In genomic region chr19:9791073-9791367, GRCh38 we compare ENCODE assay signal across 9 cellular contexts. TPM values are rescaled to one million over a fixed set of nuclear protein-coding genes. Genes with fewer than 3 reads are reported as not detected.
A peak's percentile ranks its signal among the peaks of the same experiment; 100 is the strongest.
DNase-seq lines count a peak whose midpoint lies in the region; ATAC-seq, FAIRE-seq and TF ChIP-seq lines count a peak whose summit lies in the region.
"Not testable (repeated sequence)": the region's sequence is repeated elsewhere in the genome, so short reads cannot be mapped to it uniquely, and the experiment has no call there.
"Had no signal": no experiment of that assay in that cellular context is flagged by ENCODE, and none has a peak within 500 bp of the region (broad histone marks: within the 10 kb centered on the region; RNA-seq: fewer than 3 reads in every experiment).

No MANE protein-coding gene starts in this region.

- H3K36me3 ChIP-seq in OCI-LY1 (ENCODE audit: insufficient read depth, low read length); K562 (ENCODE audit: control insufficient read depth, insufficient read depth, low read length); fibroblast of lung (ENCODE audit: control insufficient read depth, insufficient read depth, low read length); mesenchymal stem cell (ENCODE audit: control insufficient read depth in 1 of 2, insufficient read depth in 2 of 2, low read depth in 1 of 2, low read length in 2 of 2); psoas muscle (ENCODE audit: insufficient read depth in 1 of 2, low read depth in 1 of 2); transverse colon: not testable (repeated sequence)

- not testable (repeated sequence) for H3K27ac ChIP-seq in OCI-LY1 (ENCODE audit: low read depth, low read length, poor library complexity, severe bottlenecking); fibroblast of lung (ENCODE audit: insufficient read depth, low read length); mesenchymal stem cell (ENCODE audit: low read length, poor library complexity, severe bottlenecking); psoas muscle
- H3K27ac ChIP-seq in K562 (ENCODE audit: extremely low read depth, low read depth, low read length) (peak overlapping the region; percentile 96), transverse colon (peak overlapping the region; percentile 82 to 94 (median 91))

- not testable (repeated sequence) for ATAC-seq in K562, psoas muscle

- not testable (repeated sequence) for H3K9ac ChIP-seq in OCI-LY1 (ENCODE audit: low read length); fibroblast of lung (ENCODE audit: insufficient read depth, low read length)
- peak overlapping the region; percentile 48 to 77; a peak in 2 of 4 replicates for H3K9ac ChIP-seq in K562 (ENCODE audit: insufficient read depth in 1 of 2, low read depth in 2 of 2, low read length in 2 of 2)
- peak overlapping the region; percentile 78 for H3K9ac ChIP-seq in mesenchymal stem cell (ENCODE audit: low read length)

- H3K79me1 ChIP-seq in mesenchymal stem cell (replicated peaks; ENCODE audit: low read length, poor library complexity, severe bottlenecking) = not testable (repeated sequence)

- peak; percentile 46 for DNase-seq in Caki2 (ENCODE audit: low read depth)
- not testable (repeated sequence) for DNase-seq in activated CD4-positive, alpha-beta T cell treated with anti-CD3 and anti-CD28 coated beads, Interleukin-2, amount 10 ng/mL, durations not matched to agents 7 days and 5 days; K562 (ENCODE audit: extremely low read depth in 1 of 4, low spot score in 3 of 4); fibroblast of lung (ENCODE audit: low read depth in 2 of 2); mesenchymal stem cell; psoas muscle; transverse colon

- peak overlapping the region; percentile 50 for H3K4me2 ChIP-seq in OCI-LY1 (ENCODE audit: low read length)
- H3K4me2 ChIP-seq in K562 (ENCODE audit: insufficient read depth, low read length) = peak overlapping the region; percentile 78
- H3K4me2 ChIP-seq in fibroblast of lung (ENCODE audit: extremely low read depth, insufficient read depth, low read length) = peak overlapping the region; percentile 66
- not testable (repeated sequence) for H3K4me2 ChIP-seq in mesenchymal stem cell (ENCODE audit: low read length, poor library complexity, severe bottlenecking)

- not testable (repeated sequence) for H3K14ac ChIP-seq in mesenchymal stem cell (ENCODE audit: low read length in 2 of 2)

- TF ChIP-seq EP300 in K562 (IDR thresholded peaks at IDR 0.05; ENCODE audit: low read length); transverse colon (IDR thresholded peaks at IDR 0.05; ENCODE audit: low read depth): not testable (repeated sequence)

- H2AK5ac ChIP-seq in mesenchymal stem cell (ENCODE audit: low read length, severe bottlenecking) = not testable (repeated sequence)

- 51% methylated on average over 6 of the region's 6 CpGs for WGBS in K562 (ENCODE audit: insufficient coverage, low coverage, missing lambda C conversion rate)
- WGBS in mesenchymal stem cell = 83% methylated on average over 6 of the region's 6 CpGs
- 72 to 83% (median 76%) methylated on average over 6 of the region's 6 CpGs for WGBS in psoas muscle, 3 donors
- 80 to 83% methylated on average over 1 to 6 of the region's 6 CpGs for WGBS in transverse colon (ENCODE audit: low coverage in 1 of 2), 2 donors

- not testable (repeated sequence) for H2BK120ac ChIP-seq in mesenchymal stem cell (ENCODE audit: low read depth, low read length)

- not testable (repeated sequence) for H3K9me3 ChIP-seq in OCI-LY1 (ENCODE audit: low read length); K562 (replicated peaks; ENCODE audit: control insufficient read depth, insufficient read depth, low read depth, low read length); fibroblast of lung (ENCODE audit: control insufficient read depth, insufficient read depth, low read depth, low read length); mesenchymal stem cell (ENCODE audit: control insufficient read depth, low read length); psoas muscle; transverse colon

- TF ChIP-seq RAD21 in K562 (CRISPR knock-in tag; conservative IDR thresholded peaks at IDR 0.05 in 1 of 2, IDR thresholded peaks at IDR 0.05 in 1 of 2) = not testable (repeated sequence)

- peaks cover 19% of the 10 kb centered on the region for H3K4me1 ChIP-seq in OCI-LY1 (ENCODE audit: insufficient read depth, low read length, severe bottlenecking)
- peaks cover 43 to 45% of the 10 kb centered on the region in 2 experiments for H3K4me1 ChIP-seq in K562 (replicated peaks in 1 of 2; ENCODE audit: control insufficient read depth in 2 of 2, insufficient read depth in 2 of 2, low read length in 2 of 2)
- not testable (repeated sequence) for H3K4me1 ChIP-seq in fibroblast of lung (ENCODE audit: control insufficient read depth, extremely low read depth, insufficient read depth, low read length); mesenchymal stem cell (ENCODE audit: control insufficient read depth, insufficient read depth, low read depth, low read length); psoas muscle
- peaks cover 0 to 28% (median 17%) of the 10 kb centered on the region in 4 donors for H3K4me1 ChIP-seq in transverse colon

- not testable (repeated sequence) for H3K23ac ChIP-seq in mesenchymal stem cell (ENCODE audit: low read length in 2 of 2)

- not testable (repeated sequence) for H2BK15ac ChIP-seq in mesenchymal stem cell (ENCODE audit: low read depth, poor library complexity, severe bottlenecking)

- FAIRE-seq in K562 (lab: Jason Lieb, UNC) = not testable (repeated sequence)

- H3K9me3 Mint-ChIP-seq in activated CD4-positive, alpha-beta T cell treated with anti-CD3 and anti-CD28 coated beads, Interleukin-2, amount 10 ng/mL, durations not matched to agents 7 days and 5 days = not testable (repeated sequence)

- H3K4me3 Mint-ChIP-seq in activated CD4-positive, alpha-beta T cell treated with anti-CD3 and anti-CD28 coated beads, Interleukin-2, amount 10 ng/mL, durations not matched to agents 7 days and 5 days = peak overlapping the region; percentile 86

- intact Hi-C loops in K562 (cut with micrococcal nuclease) = loop anchor here (2.0 to 5.0 kb wide), 3 partner anchors 204 to 584 kb away; no protein-coding TSS in a partner anchor
- intact Hi-C loops in psoas muscle (cut with DNase I) = loop anchor here (5.0 kb wide), 2 partner anchors 164 to 479 kb away; no protein-coding TSS in a partner anchor
- intact Hi-C loops in transverse colon (cut with DNase I; ENCODE audit: low total_unique reads) = loop anchor here (10.0 kb wide), 2 partner anchors 476 to 576 kb away; partner anchors contain the start of gene OR7D4

- not testable (repeated sequence) for H3F3A ChIP-seq in OCI-LY1 (ENCODE audit: insufficient read depth, low read length)

- H3K18ac ChIP-seq in mesenchymal stem cell (ENCODE audit: low read depth in 1 of 2, low read length in 2 of 2) = not testable (repeated sequence)

- H3K9me2 ChIP-seq in OCI-LY1 (ENCODE audit: low read depth, low read length) = not testable (repeated sequence)

- not testable (repeated sequence) for H2AFZ ChIP-seq in OCI-LY1 (ENCODE audit: low read length); fibroblast of lung (ENCODE audit: low read length); mesenchymal stem cell (ENCODE audit: low read depth, low read length)
- H2AFZ ChIP-seq in K562 (ENCODE audit: low read depth, low read length) = peak overlapping the region; percentile 82; the same call in 1 of the 2 replicates

- H3K79me2 ChIP-seq in OCI-LY1 (ENCODE audit: insufficient read depth, low read length); K562 (ENCODE audit: control insufficient read depth, insufficient read depth, low read length); fibroblast of lung (ENCODE audit: control insufficient read depth, insufficient read depth, low read length): not testable (repeated sequence)

- H2BK12ac ChIP-seq in mesenchymal stem cell (ENCODE audit: low read length in 2 of 2) = not testable (repeated sequence)

- CTCF ChIA-PET in activated CD4-positive, alpha-beta T cell treated with anti-CD3 and anti-CD28 coated beads, Interleukin-2, amount 10 ng/mL, durations not matched to agents 7 days and 5 days (lab: Charles Lee) = interaction anchor here (0.7 kb wide), 2 partner anchors 25 to 1682 kb away, joined by 3 to 4 read pairs; no protein-coding TSS in a partner anchor
- CTCF ChIA-PET in K562 (lab: Yijun Ruan, JAX; ENCODE audit: low intra/inter-chr PET ratio) = interaction anchor here (0.6 to 1.9 kb wide), 4 partner anchors 124 to 203 kb away, joined by 4 to 12 read pairs (median 4); no protein-coding TSS in a partner anchor

- peak overlapping the region; percentile 56 for H3K4me3 ChIP-seq in OCI-LY1 (ENCODE audit: low read depth, low read length, poor library complexity, severe bottlenecking)
- H3K4me3 ChIP-seq in K562 = not testable (repeated sequence)
- peak overlapping the region in 2 of 4 experiments; percentile 56 to 66 for H3K4me3 ChIP-seq in fibroblast of lung (replicated peaks in 1 of 4; ENCODE audit: control extremely low read depth in 1 of 4, insufficient read depth in 1 of 4, low read depth in 3 of 4, low read length in 4 of 4)
- H3K4me3 ChIP-seq in mesenchymal stem cell (ENCODE audit: insufficient read depth in 1 of 2, low read depth in 1 of 2, low read length in 2 of 2) = peak overlapping the region in 1 of 2 experiments; percentile 79
- peak overlapping the region; percentile 52 for H3K4me3 ChIP-seq in psoas muscle
- H3K4me3 ChIP-seq in transverse colon = peak overlapping the region in 2 of 4 donors; percentile 34 to 73

- not testable (repeated sequence) for H2BK5ac ChIP-seq in mesenchymal stem cell (ENCODE audit: low read depth, low read length, poor library complexity, severe bottlenecking)

- TF ChIP-seq CTCF in OCI-LY1 (IDR thresholded peaks at IDR 0.05; ENCODE audit: low read length); K562 (IDR thresholded peaks at IDR 0.05 in 2 of 3, conservative IDR thresholded peaks at IDR 0.05 in 1 of 3; ENCODE audit: insufficient read depth in 2 of 3, low read depth in 1 of 3, low read length in 3 of 3); fibroblast of lung (conservative IDR thresholded peaks at IDR 0.05 in 1 of 2, IDR thresholded peaks at IDR 0.05 in 1 of 2; ENCODE audit: low read depth in 1 of 2, low read length in 2 of 2); psoas muscle (IDR thresholded peaks at IDR 0.05); transverse colon (IDR thresholded peaks at IDR 0.05): not testable (repeated sequence)

- POLR2A ChIA-PET in activated CD4-positive, alpha-beta T cell treated with anti-CD3 and anti-CD28 coated beads, Interleukin-2, amount 10 ng/mL, durations not matched to agents 7 days and 5 days (lab: Charles Lee); K562 (lab: Yijun Ruan, JAX): not testable (repeated sequence)

- not testable (repeated sequence) for H4K8ac ChIP-seq in mesenchymal stem cell (ENCODE audit: low read length)

- H3K4me1 Mint-ChIP-seq in activated CD4-positive, alpha-beta T cell treated with anti-CD3 and anti-CD28 coated beads, Interleukin-2, amount 10 ng/mL, durations not matched to agents 7 days and 5 days = peaks cover 27% of the 10 kb centered on the region

- H3K4ac ChIP-seq in mesenchymal stem cell (ENCODE audit: low read depth in 1 of 2, low read length in 2 of 2) = not testable (repeated sequence)

- in situ Hi-C loops in Caki2 (cut with HindIII; ENCODE audit: low pct_unique_long_range_greater_than_20kb, low sequenced_read_pairs) = not testable (repeated sequence)
- in situ Hi-C loops in K562 (cut with MboI) (loop anchor here (5.0 to 10.0 kb wide), 2 partner anchors 164 to 656 kb away; no protein-coding TSS in a partner anchor), transverse colon (cut with MboI; ENCODE audit: low pct_ligation_motif_present in 1 of 4, low pct_unique_long_range_greater_than_20kb in 1 of 4, low sequenced_read_pairs in 3 of 4) (loop anchor here (5.0 to 25.0 kb wide), 5 partner anchors 166 to 654 kb away; partner anchors contain the start of genes ZNF559 (in 3 of the 4), ZNF561 (in 3 of the 4), ZNF699 (in 3 of the 4) and OR7G3 (in 2 of the 4))

- H3K36me3 Mint-ChIP-seq in activated CD4-positive, alpha-beta T cell treated with anti-CD3 and anti-CD28 coated beads, Interleukin-2, amount 10 ng/mL, durations not matched to agents 7 days and 5 days (ENCODE audit: low read depth) = not testable (repeated sequence)

- not testable (repeated sequence) for H3K27me3 ChIP-seq in OCI-LY1 (ENCODE audit: insufficient read depth, low read length); K562 (ENCODE audit: control insufficient read depth in 2 of 2, insufficient read depth in 2 of 2, low read length in 2 of 2); fibroblast of lung (ENCODE audit: control insufficient read depth, insufficient read depth, low read length); mesenchymal stem cell (ENCODE audit: control insufficient read depth in 1 of 2, insufficient read depth in 1 of 2, low read length in 2 of 2); transverse colon
- peaks cover 0 to 33% (median 2%) of the 10 kb centered on the region in 3 donors for H3K27me3 ChIP-seq in psoas muscle (ENCODE audit: insufficient read depth in 3 of 3, low read length in 2 of 3)

- not testable (repeated sequence) for H4K91ac ChIP-seq in mesenchymal stem cell (ENCODE audit: low read length)

- not testable (repeated sequence) for H3K9me1 ChIP-seq in K562 (ENCODE audit: control insufficient read depth, insufficient read depth, low read length)

- peak overlapping the region; percentile 97 for H3K27ac Mint-ChIP-seq in activated CD4-positive, alpha-beta T cell treated with anti-CD3 and anti-CD28 coated beads, Interleukin-2, amount 10 ng/mL, durations not matched to agents 7 days and 5 days

- H3K27me3 Mint-ChIP-seq in activated CD4-positive, alpha-beta T cell treated with anti-CD3 and anti-CD28 coated beads, Interleukin-2, amount 10 ng/mL, durations not matched to agents 7 days and 5 days = not testable (repeated sequence)

- TF ChIP-seq POLR2A in K562 (conservative IDR thresholded peaks at IDR 0.05); transverse colon (IDR thresholded peaks at IDR 0.05): not testable (repeated sequence)

- not testable (repeated sequence) for H4K20me1 ChIP-seq in OCI-LY1 (ENCODE audit: insufficient read depth, low read length); K562 (replicated peaks; ENCODE audit: control insufficient read depth, insufficient read depth, low read length); fibroblast of lung (ENCODE audit: control insufficient read depth, extremely low read depth, insufficient read depth, low read length)

- not testable (repeated sequence) for BruUV-seq in K562 (replicated peaks; lab: Mats Ljungman, UMichigan)

RNA-seq across cellular contexts. Expression of gene ZNF846, which starts 22.5 kb away (rescaled TPM):
- 3.8 and 33.3 TPM in 2 replicates for total RNA-seq in Caki2 (2014; rRNA removed; shearing (Covaris generic); ENCODE audit: low replicate concordance)
- 1 to 10 TPM; 6.9 to 8.2 TPM for total RNA-seq in activated CD4-positive, alpha-beta T cell treated with anti-CD3 and anti-CD28 coated beads, Interleukin-2, amount 10 ng/mL, durations not matched to agents 7 days and 5 days
- 16.6 and 37.0 TPM in 2 replicates for total RNA-seq in K562 (2011; cell fraction: chromatin; rRNA removed; ENCODE audit: low replicate concordance)
- total RNA-seq in K562 (2011; cell fraction: nucleolus; rRNA removed) = 12.7 and 14.3 TPM in 2 replicates
- total RNA-seq in K562 (2011; cell fraction: nucleoplasm; rRNA removed) = 18.8 and 24.1 TPM in 2 replicates
- total RNA-seq in K562 (2014; rRNA removed) = 4.5 and 5.2 TPM in 2 replicates
- 8.5 and 8.6 TPM in 2 replicates for total RNA-seq in K562 (2014; rRNA removed; fragmentation: Illumina TruSeq; extraction: Trizol)
- total RNA-seq in K562 (2015; rRNA removed; fragmentation: Illumina TruSeq; extraction: Trizol) = 6.8 and 8.7 TPM in 2 replicates
- total RNA-seq in K562 (2021) = 5.1 and 7.8 TPM in 2 replicates
- 6.0 and 8.5 TPM in 2 replicates for polyA plus RNA-seq in K562 (2011; rRNA removed)
- 3.3 and 4.8 TPM in 2 replicates for polyA plus RNA-seq in K562 (2011; cell fraction: cytosol; rRNA removed)
- 8.7 and 13.1 TPM in 2 replicates for polyA plus RNA-seq in K562 (2011; cell fraction: nucleus; rRNA removed)
- 7.9 and 10.4 TPM in 2 replicates for polyA plus RNA-seq in K562 (2012)
- 6.2 and 6.8 TPM in 2 replicates for polyA plus RNA-seq in K562 (2014; fragmentation: Illumina TruSeq; extraction: Trizol)
- 1 to 10 TPM; 4.1 to 4.5 TPM for polyA plus RNA-seq in K562 (2014; fragmentation: Nextera tagmentation; extraction: Ambion mirVana)
- polyA plus RNA-seq in K562 (2014; rRNA removed) = 8.6 and 11.1 TPM in 2 replicates
- polyA minus RNA-seq in K562 (2011; rRNA and poly(A)+ RNA removed) = 9.9 and 11.9 TPM in 2 replicates
- polyA minus RNA-seq in K562 (2011; cell fraction: cytosol; rRNA and poly(A)+ RNA removed) = 2.0 and 4.5 TPM in 2 replicates
- 9.2 and 10.4 TPM in 2 replicates for polyA minus RNA-seq in K562 (2011; cell fraction: nucleus; rRNA and poly(A)+ RNA removed)
- 11.8 and 20.8 TPM in 2 replicates for total RNA-seq in fibroblast of lung
- polyA plus RNA-seq in fibroblast of lung = 6.2 and 7.4 TPM in 2 replicates
- 4.8 and 5.6 TPM in 2 replicates for polyA plus RNA-seq in fibroblast of lung (2012)
- polyA minus RNA-seq in fibroblast of lung (ENCODE audit: low replicate concordance) = 1.7 and 5.7 TPM in 2 replicates
- polyA plus RNA-seq in mesenchymal stem cell (2013, experiment 1 of 2) = 9.8 TPM
- polyA plus RNA-seq in mesenchymal stem cell (2013, experiment 2 of 2) = 11.5 TPM
- total RNA-seq in psoas muscle = 1 to 10 TPM; 2.1 to 6.8 (median 4.2) TPM
- 1 to 10 TPM; 1.7 to 6.5 (median 2.5) TPM for polyA plus RNA-seq in psoas muscle
- 10 to 100 TPM in 3 of 4 donors, 1 to 10 TPM in 1; 10.0 to 18.1 (median 14.2) TPM for total RNA-seq in transverse colon
- total RNA-seq: HT1080 had no signal

RNA-seq across cellular contexts. Expression of gene FBXL12, which starts 27.9 kb away (rescaled TPM):
- 8.3 and 15.5 TPM in 2 replicates for total RNA-seq in Caki2 (2014; rRNA removed; shearing (Covaris generic); ENCODE audit: low replicate concordance)
- 10 to 100 TPM; 20.9 to 25.6 TPM for total RNA-seq in activated CD4-positive, alpha-beta T cell treated with anti-CD3 and anti-CD28 coated beads, Interleukin-2, amount 10 ng/mL, durations not matched to agents 7 days and 5 days
- total RNA-seq in K562 (2011; cell fraction: chromatin; rRNA removed; ENCODE audit: low replicate concordance) = 51.6 and 99.0 TPM in 2 replicates
- 82.6 and 111 TPM in 2 replicates for total RNA-seq in K562 (2011; cell fraction: nucleolus; rRNA removed)
- 71.9 and 76.0 TPM in 2 replicates for total RNA-seq in K562 (2011; cell fraction: nucleoplasm; rRNA removed)
- 28.4 and 36.6 TPM in 2 replicates for total RNA-seq in K562 (2014; rRNA removed)
- 11.8 and 12.8 TPM in 2 replicates for total RNA-seq in K562 (2014; rRNA removed; fragmentation: Illumina TruSeq; extraction: Trizol)
- total RNA-seq in K562 (2015; rRNA removed; fragmentation: Illumina TruSeq; extraction: Trizol) = 20.0 and 20.1 TPM in 2 replicates
- total RNA-seq in K562 (2021) = 37.1 and 37.7 TPM in 2 replicates
- 27.1 and 34.2 TPM in 2 replicates for polyA plus RNA-seq in K562 (2011; rRNA removed)
- polyA plus RNA-seq in K562 (2011; cell fraction: cytosol; rRNA removed) = 35.0 and 92.1 TPM in 2 replicates
- 50.1 and 90.2 TPM in 2 replicates for polyA plus RNA-seq in K562 (2011; cell fraction: nucleus; rRNA removed)
- 28.2 and 35.5 TPM in 2 replicates for polyA plus RNA-seq in K562 (2012)
- 26.5 and 37.4 TPM in 2 replicates for polyA plus RNA-seq in K562 (2014; fragmentation: Illumina TruSeq; extraction: Trizol)
- 1 to 10 TPM; 2.7 to 3.9 TPM for polyA plus RNA-seq in K562 (2014; fragmentation: Nextera tagmentation; extraction: Ambion mirVana)
- 39.8 and 40.5 TPM in 2 replicates for polyA plus RNA-seq in K562 (2014; rRNA removed)
- 9.5 and 11.8 TPM in 2 replicates for polyA minus RNA-seq in K562 (2011; rRNA and poly(A)+ RNA removed)
- 18.6 and 19.3 TPM in 2 replicates for polyA minus RNA-seq in K562 (2011; cell fraction: cytosol; rRNA and poly(A)+ RNA removed)
- polyA minus RNA-seq in K562 (2011; cell fraction: nucleus; rRNA and poly(A)+ RNA removed) = 32.0 and 33.4 TPM in 2 replicates
- 13.9 and 23.1 TPM in 2 replicates for total RNA-seq in fibroblast of lung
- 20.3 and 20.7 TPM in 2 replicates for polyA plus RNA-seq in fibroblast of lung
- polyA plus RNA-seq in fibroblast of lung (2012) = 22.1 and 23.2 TPM in 2 replicates
- polyA minus RNA-seq in fibroblast of lung (ENCODE audit: low replicate concordance) = 16.3 and 17.5 TPM in 2 replicates
- polyA plus RNA-seq in mesenchymal stem cell (2013, experiment 1 of 2) = 35.6 TPM
- polyA plus RNA-seq in mesenchymal stem cell (2013, experiment 2 of 2) = 34.6 TPM
- 10 to 100 TPM; 10.4 to 22.1 (median 12.9) TPM for total RNA-seq in psoas muscle
- polyA plus RNA-seq in psoas muscle = 10 to 100 TPM; 11.4 to 16.6 (median 16.1) TPM
- total RNA-seq in transverse colon = 100 to 1,000 TPM in 2 of 4 donors, 10 to 100 TPM in 2; 32.9 to 184 (median 83.1) TPM

RNA-seq across cellular contexts. Expression of gene UBL5, which starts 36.7 kb away (rescaled TPM):
- total RNA-seq in Caki2 (2014; rRNA removed; shearing (Covaris generic); ENCODE audit: low replicate concordance) = 255 and 266 TPM in 2 replicates
- total RNA-seq in activated CD4-positive, alpha-beta T cell treated with anti-CD3 and anti-CD28 coated beads, Interleukin-2, amount 10 ng/mL, durations not matched to agents 7 days and 5 days = 100 to 1,000 TPM; 313 to 349 TPM
- 39.7 and 67.9 TPM in 2 replicates for total RNA-seq in K562 (2011; cell fraction: chromatin; rRNA removed; ENCODE audit: low replicate concordance)
- 97.9 and 112 TPM in 2 replicates for total RNA-seq in K562 (2011; cell fraction: nucleolus; rRNA removed)
- 87.5 and 111 TPM in 2 replicates for total RNA-seq in K562 (2011; cell fraction: nucleoplasm; rRNA removed)
- total RNA-seq in K562 (2014; rRNA removed) (424 and 564 TPM in 2 replicates), K562 (2014; rRNA removed; fragmentation: Illumina TruSeq; extraction: Trizol) (465 and 492 TPM in 2 replicates), K562 (2015; rRNA removed; fragmentation: Illumina TruSeq; extraction: Trizol) (383 and 410 TPM in 2 replicates), K562 (2021) (489 and 520 TPM in 2 replicates), fibroblast of lung (151 and 154 TPM in 2 replicates), psoas muscle (100 to 1,000 TPM; 262 to 368 (median 315) TPM), transverse colon (100 to 1,000 TPM in 3 of 4 donors, 10 to 100 TPM in 1; 61.0 to 563 (median 249) TPM)
- polyA plus RNA-seq in K562 (2011; rRNA removed) (833 and 989 TPM in 2 replicates), K562 (2014; fragmentation: Illumina TruSeq; extraction: Trizol) (602 and 613 TPM in 2 replicates), K562 (2014; fragmentation: Nextera tagmentation; extraction: Ambion mirVana) (1,000 to 10,000 TPM in 1 of 2 experiments, 100 to 1,000 TPM in 1; 995 to 1,140 TPM), K562 (2014; rRNA removed) (1,210 and 1,266 TPM in 2 replicates), fibroblast of lung (1,038 and 1,336 TPM in 2 replicates), psoas muscle (100 to 1,000 TPM; 581 to 659 (median 643) TPM)
- polyA plus RNA-seq in K562 (2011; cell fraction: cytosol; rRNA removed) = 727 and 1,456 TPM in 2 replicates
- polyA plus RNA-seq in K562 (2011; cell fraction: nucleus; rRNA removed) = 352 and 598 TPM in 2 replicates
- 383 and 1,143 TPM in 2 replicates for polyA plus RNA-seq in K562 (2012)
- 303 and 304 TPM in 2 replicates for polyA minus RNA-seq in K562 (2011; rRNA and poly(A)+ RNA removed)
- 86.1 and 91.4 TPM in 2 replicates for polyA minus RNA-seq in K562 (2011; cell fraction: cytosol; rRNA and poly(A)+ RNA removed)
- 33.3 and 49.1 TPM in 2 replicates for polyA minus RNA-seq in K562 (2011; cell fraction: nucleus; rRNA and poly(A)+ RNA removed)
- polyA plus RNA-seq in fibroblast of lung (2012) = 594 and 704 TPM in 2 replicates
- polyA minus RNA-seq in fibroblast of lung (ENCODE audit: low replicate concordance) = 55.7 and 76.6 TPM in 2 replicates
- polyA plus RNA-seq in mesenchymal stem cell (2013, experiment 1 of 2) = 316 TPM
- 336 TPM for polyA plus RNA-seq in mesenchymal stem cell (2013, experiment 2 of 2)

RNA-seq across cellular contexts. Expression of gene PIN1, which starts 44.1 kb away (rescaled TPM):
- total RNA-seq in Caki2 (2014; rRNA removed; shearing (Covaris generic); ENCODE audit: low replicate concordance) = 114 and 145 TPM in 2 replicates
- 10 to 100 TPM; 87.1 to 92.5 TPM for total RNA-seq in activated CD4-positive, alpha-beta T cell treated with anti-CD3 and anti-CD28 coated beads, Interleukin-2, amount 10 ng/mL, durations not matched to agents 7 days and 5 days
- 28.9 and 74.2 TPM in 2 replicates for total RNA-seq in K562 (2011; cell fraction: chromatin; rRNA removed; ENCODE audit: low replicate concordance)
- 53.7 and 55.2 TPM in 2 replicates for total RNA-seq in K562 (2011; cell fraction: nucleolus; rRNA removed)
- 39.3 and 42.7 TPM in 2 replicates for total RNA-seq in K562 (2011; cell fraction: nucleoplasm; rRNA removed)
- total RNA-seq in K562 (2014; rRNA removed) = 178 and 240 TPM in 2 replicates
- total RNA-seq in K562 (2014; rRNA removed; fragmentation: Illumina TruSeq; extraction: Trizol) = 16.7 and 24.2 TPM in 2 replicates
- 55.8 and 60.9 TPM in 2 replicates for total RNA-seq in K562 (2015; rRNA removed; fragmentation: Illumina TruSeq; extraction: Trizol)
- total RNA-seq in K562 (2021) = 97.6 and 104 TPM in 2 replicates
- polyA plus RNA-seq in K562 (2011; rRNA removed) = 42.5 and 48.1 TPM in 2 replicates
- polyA plus RNA-seq in K562 (2011; cell fraction: cytosol; rRNA removed) = 72.1 and 158 TPM in 2 replicates
- 44.6 and 79.3 TPM in 2 replicates for polyA plus RNA-seq in K562 (2011; cell fraction: nucleus; rRNA removed)
- 74.0 and 77.2 TPM in 2 replicates for polyA plus RNA-seq in K562 (2012)
- 19.6 and 58.2 TPM in 2 replicates for polyA plus RNA-seq in K562 (2014; fragmentation: Illumina TruSeq; extraction: Trizol)
- 1 to 10 TPM; 1.6 to 4.1 TPM for polyA plus RNA-seq in K562 (2014; fragmentation: Nextera tagmentation; extraction: Ambion mirVana)
- polyA plus RNA-seq in K562 (2014; rRNA removed) = 131 and 180 TPM in 2 replicates
- 6.7 and 10.2 TPM in 2 replicates for polyA minus RNA-seq in K562 (2011; rRNA and poly(A)+ RNA removed)
- 21.9 and 23.9 TPM in 2 replicates for polyA minus RNA-seq in K562 (2011; cell fraction: cytosol; rRNA and poly(A)+ RNA removed)
- 14.3 and 14.9 TPM in 2 replicates for polyA minus RNA-seq in K562 (2011; cell fraction: nucleus; rRNA and poly(A)+ RNA removed)
- 76.8 and 98.8 TPM in 2 replicates for total RNA-seq in fibroblast of lung
- polyA plus RNA-seq in fibroblast of lung = 33.4 and 54.1 TPM in 2 replicates
- 72.9 and 116 TPM in 2 replicates for polyA plus RNA-seq in fibroblast of lung (2012)
- 10.7 and 22.7 TPM in 2 replicates for polyA minus RNA-seq in fibroblast of lung (ENCODE audit: low replicate concordance)
- 62.7 TPM for polyA plus RNA-seq in mesenchymal stem cell (2013, experiment 1 of 2)
- polyA plus RNA-seq in mesenchymal stem cell (2013, experiment 2 of 2) = 58.8 TPM
- 10 to 100 TPM; 49.6 to 64.4 (median 56.9) TPM for total RNA-seq in psoas muscle
- polyA plus RNA-seq in psoas muscle = 10 to 100 TPM; 63.9 to 81.1 (median 68.1) TPM
- total RNA-seq in transverse colon = 10 to 100 TPM; 22.9 to 82.5 (median 43.7) TPM
